1 cellular context compared by ENCODE assay signal in the genomic region with DNA sequence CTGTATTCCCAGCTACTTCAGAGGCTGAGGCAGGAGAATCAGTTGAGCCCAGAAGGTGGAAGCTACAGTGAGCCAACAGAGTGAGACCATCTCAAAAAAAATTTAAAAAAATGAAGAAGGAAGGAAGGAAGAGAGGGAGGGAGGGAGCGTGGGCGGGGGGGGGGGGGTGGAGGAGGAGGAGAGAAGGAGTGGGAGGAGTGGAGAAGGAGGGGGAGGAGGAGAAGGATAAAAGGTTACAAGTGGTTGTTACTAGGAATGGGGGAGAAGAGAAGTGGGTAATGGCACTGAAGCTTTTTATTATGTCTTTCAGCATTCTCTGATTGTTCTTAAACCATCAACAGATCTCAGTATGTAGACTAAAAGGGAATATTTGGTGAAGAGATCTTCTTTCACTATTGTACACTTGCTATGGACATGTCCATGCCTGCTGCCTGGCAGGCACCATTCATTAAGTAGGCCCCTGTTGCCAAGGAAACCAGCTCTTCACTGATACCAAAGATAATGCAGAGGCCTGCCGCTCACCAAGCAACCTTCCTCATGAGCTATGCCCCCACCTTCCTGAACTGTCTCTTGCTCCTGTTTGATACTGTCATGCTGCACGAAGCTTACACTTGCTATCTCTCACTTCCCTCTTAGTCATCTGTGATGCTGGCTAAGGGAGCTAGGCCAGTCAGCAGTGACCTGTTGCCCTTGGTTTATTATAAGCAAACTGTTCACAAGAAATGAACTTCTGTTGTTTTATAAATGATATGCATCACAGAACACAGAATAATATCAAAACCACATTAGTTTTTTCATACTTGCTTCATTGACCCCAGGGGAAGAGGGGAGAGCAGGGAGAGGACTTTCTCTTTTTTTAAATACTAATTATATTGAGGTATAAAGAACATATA.
TF ChIP-seq lines count a peak whose summit lies in the region.

No MANE protein-coding gene starts in this region.

TF ChIP-seq in SK-N-SH, 30 proteins besides CTCF, POLR2A, EP300 and RAD21:
- no peak for TF ChIP-seq POLR2AphosphoS5 (IDR thresholded peaks at IDR 0.05; ENCODE audit: low read depth, low read length)
- peak; percentile 38; the same call in 1 of the 2 replicates for TF ChIP-seq FOSL2 (IDR thresholded peaks at IDR 0.05; ENCODE audit: borderline replicate concordance, low read depth)
- TF ChIP-seq RCOR1 (IDR thresholded peaks at IDR 0.05; ENCODE audit: low read length): peak; percentile 57; the same call in 1 of the 2 replicates
- peak; percentile 91 for TF ChIP-seq GATA2 (CRISPR knock-in tag; IDR thresholded peaks at IDR 0.05)
- TF ChIP-seq EZH2phosphoT487 (IDR thresholded peaks at IDR 0.05; ENCODE audit: borderline replicate concordance, low read depth): no peak
- TF ChIP-seq, protein P1, sequence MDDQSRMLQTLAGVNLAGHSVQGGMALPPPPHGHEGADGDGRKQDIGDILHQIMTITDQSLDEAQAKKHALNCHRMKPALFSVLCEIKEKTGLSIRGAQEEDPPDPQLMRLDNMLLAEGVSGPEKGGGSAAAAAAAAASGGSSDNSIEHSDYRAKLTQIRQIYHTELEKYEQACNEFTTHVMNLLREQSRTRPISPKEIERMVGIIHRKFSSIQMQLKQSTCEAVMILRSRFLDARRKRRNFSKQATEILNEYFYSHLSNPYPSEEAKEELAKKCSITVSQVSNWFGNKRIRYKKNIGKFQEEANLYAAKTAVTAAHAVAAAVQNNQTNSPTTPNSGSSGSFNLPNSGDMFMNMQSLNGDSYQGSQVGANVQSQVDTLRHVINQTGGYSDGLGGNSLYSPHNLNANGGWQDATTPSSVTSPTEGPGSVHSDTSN (IDR thresholded peaks at IDR 0.05): peak; percentile 46; the same call in 1 of the 2 replicates
- TF ChIP-seq RXRA (IDR thresholded peaks at IDR 0.05; ENCODE audit: borderline replicate concordance, low read depth): no peak
- no peak for TF ChIP-seq JUND (IDR thresholded peaks at IDR 0.05)
- no peak for TF ChIP-seq GABPA (IDR thresholded peaks at IDR 0.05; ENCODE audit: low read depth)
- peak; percentile 88; the same call in 1 of the 2 replicates for TF ChIP-seq MXI1 (IDR thresholded peaks at IDR 0.05; ENCODE audit: low read depth, low read length)
- no peak for TF ChIP-seq MEF2A (IDR thresholded peaks at IDR 0.05; ENCODE audit: borderline replicate concordance, low read depth)
- TF ChIP-seq, protein P2, sequence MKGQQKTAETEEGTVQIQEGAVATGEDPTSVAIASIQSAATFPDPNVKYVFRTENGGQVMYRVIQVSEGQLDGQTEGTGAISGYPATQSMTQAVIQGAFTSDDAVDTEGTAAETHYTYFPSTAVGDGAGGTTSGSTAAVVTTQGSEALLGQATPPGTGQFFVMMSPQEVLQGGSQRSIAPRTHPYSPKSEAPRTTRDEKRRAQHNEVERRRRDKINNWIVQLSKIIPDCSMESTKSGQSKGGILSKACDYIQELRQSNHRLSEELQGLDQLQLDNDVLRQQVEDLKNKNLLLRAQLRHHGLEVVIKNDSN (IDR thresholded peaks at IDR 0.05; ENCODE audit: borderline replicate concordance, low read depth): no peak
- TF ChIP-seq ELF1 (IDR thresholded peaks at IDR 0.05): no peak
- TF ChIP-seq RFX5 (IDR thresholded peaks at IDR 0.05; ENCODE audit: low read length): peak; percentile 30; the same call in 1 of the 2 replicates
- peak; percentile 66 for TF ChIP-seq CHD2 (IDR thresholded peaks at IDR 0.05; ENCODE audit: low read length, partially characterized antibody)
- TF ChIP-seq, protein P3, sequence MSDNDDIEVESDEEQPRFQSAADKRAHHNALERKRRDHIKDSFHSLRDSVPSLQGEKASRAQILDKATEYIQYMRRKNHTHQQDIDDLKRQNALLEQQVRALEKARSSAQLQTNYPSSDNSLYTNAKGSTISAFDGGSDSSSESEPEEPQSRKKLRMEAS (IDR thresholded peaks at IDR 0.05; ENCODE audit: low read depth): peak; percentile 49; the same call in 1 of the 2 replicates
- TF ChIP-seq TCF12 (IDR thresholded peaks at IDR 0.05): peak; percentile 50; the same call in 1 of the 2 replicates
- TF ChIP-seq, protein P4, sequence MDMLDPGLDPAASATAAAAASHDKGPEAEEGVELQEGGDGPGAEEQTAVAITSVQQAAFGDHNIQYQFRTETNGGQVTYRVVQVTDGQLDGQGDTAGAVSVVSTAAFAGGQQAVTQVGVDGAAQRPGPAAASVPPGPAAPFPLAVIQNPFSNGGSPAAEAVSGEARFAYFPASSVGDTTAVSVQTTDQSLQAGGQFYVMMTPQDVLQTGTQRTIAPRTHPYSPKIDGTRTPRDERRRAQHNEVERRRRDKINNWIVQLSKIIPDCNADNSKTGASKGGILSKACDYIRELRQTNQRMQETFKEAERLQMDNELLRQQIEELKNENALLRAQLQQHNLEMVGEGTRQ (IDR thresholded peaks at IDR 0.05; ENCODE audit: borderline replicate concordance, low read depth, low read length): no peak
- TF ChIP-seq TAF1 (IDR thresholded peaks at IDR 0.05; ENCODE audit: borderline replicate concordance, low read depth, low read length): no peak
- TF ChIP-seq FOXM1 (IDR thresholded peaks at IDR 0.05; ENCODE audit: low read depth): no peak
- TF ChIP-seq SIN3A (IDR thresholded peaks at IDR 0.05; ENCODE audit: borderline replicate concordance, low read depth, low read length): no peak
- TF ChIP-seq, protein P5, sequence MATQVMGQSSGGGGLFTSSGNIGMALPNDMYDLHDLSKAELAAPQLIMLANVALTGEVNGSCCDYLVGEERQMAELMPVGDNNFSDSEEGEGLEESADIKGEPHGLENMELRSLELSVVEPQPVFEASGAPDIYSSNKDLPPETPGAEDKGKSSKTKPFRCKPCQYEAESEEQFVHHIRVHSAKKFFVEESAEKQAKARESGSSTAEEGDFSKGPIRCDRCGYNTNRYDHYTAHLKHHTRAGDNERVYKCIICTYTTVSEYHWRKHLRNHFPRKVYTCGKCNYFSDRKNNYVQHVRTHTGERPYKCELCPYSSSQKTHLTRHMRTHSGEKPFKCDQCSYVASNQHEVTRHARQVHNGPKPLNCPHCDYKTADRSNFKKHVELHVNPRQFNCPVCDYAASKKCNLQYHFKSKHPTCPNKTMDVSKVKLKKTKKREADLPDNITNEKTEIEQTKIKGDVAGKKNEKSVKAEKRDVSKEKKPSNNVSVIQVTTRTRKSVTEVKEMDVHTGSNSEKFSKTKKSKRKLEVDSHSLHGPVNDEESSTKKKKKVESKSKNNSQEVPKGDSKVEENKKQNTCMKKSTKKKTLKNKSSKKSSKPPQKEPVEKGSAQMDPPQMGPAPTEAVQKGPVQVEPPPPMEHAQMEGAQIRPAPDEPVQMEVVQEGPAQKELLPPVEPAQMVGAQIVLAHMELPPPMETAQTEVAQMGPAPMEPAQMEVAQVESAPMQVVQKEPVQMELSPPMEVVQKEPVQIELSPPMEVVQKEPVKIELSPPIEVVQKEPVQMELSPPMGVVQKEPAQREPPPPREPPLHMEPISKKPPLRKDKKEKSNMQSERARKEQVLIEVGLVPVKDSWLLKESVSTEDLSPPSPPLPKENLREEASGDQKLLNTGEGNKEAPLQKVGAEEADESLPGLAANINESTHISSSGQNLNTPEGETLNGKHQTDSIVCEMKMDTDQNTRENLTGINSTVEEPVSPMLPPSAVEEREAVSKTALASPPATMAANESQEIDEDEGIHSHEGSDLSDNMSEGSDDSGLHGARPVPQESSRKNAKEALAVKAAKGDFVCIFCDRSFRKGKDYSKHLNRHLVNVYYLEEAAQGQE (IDR thresholded peaks at IDR 0.05; ENCODE audit: low read depth, low read length): no peak
- TF ChIP-seq, protein P6, sequence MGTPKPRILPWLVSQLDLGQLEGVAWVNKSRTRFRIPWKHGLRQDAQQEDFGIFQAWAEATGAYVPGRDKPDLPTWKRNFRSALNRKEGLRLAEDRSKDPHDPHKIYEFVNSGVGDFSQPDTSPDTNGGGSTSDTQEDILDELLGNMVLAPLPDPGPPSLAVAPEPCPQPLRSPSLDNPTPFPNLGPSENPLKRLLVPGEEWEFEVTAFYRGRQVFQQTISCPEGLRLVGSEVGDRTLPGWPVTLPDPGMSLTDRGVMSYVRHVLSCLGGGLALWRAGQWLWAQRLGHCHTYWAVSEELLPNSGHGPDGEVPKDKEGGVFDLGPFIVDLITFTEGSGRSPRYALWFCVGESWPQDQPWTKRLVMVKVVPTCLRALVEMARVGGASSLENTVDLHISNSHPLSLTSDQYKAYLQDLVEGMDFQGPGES (IDR thresholded peaks at IDR 0.05; ENCODE audit: low read depth, low read length): no peak
- TF ChIP-seq, protein P7, sequence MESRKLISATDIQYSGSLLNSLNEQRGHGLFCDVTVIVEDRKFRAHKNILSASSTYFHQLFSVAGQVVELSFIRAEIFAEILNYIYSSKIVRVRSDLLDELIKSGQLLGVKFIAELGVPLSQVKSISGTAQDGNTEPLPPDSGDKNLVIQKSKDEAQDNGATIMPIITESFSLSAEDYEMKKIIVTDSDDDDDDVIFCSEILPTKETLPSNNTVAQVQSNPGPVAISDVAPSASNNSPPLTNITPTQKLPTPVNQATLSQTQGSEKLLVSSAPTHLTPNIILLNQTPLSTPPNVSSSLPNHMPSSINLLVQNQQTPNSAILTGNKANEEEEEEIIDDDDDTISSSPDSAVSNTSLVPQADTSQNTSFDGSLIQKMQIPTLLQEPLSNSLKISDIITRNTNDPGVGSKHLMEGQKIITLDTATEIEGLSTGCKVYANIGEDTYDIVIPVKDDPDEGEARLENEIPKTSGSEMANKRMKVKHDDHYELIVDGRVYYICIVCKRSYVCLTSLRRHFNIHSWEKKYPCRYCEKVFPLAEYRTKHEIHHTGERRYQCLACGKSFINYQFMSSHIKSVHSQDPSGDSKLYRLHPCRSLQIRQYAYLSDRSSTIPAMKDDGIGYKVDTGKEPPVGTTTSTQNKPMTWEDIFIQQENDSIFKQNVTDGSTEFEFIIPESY (IDR thresholded peaks at IDR 0.05; ENCODE audit: borderline replicate concordance, low read depth): no peak
- no peak for TF ChIP-seq TEAD4 (IDR thresholded peaks at IDR 0.05; ENCODE audit: borderline replicate concordance, insufficient read depth)
- no peak for TF ChIP-seq NFIC (IDR thresholded peaks at IDR 0.05; ENCODE audit: borderline replicate concordance)
- no peak; the same call in 1 of the 2 replicates for TF ChIP-seq SMC3 (IDR thresholded peaks at IDR 0.05; ENCODE audit: low read depth, low read length)
- TF ChIP-seq NRF1 (IDR thresholded peaks at IDR 0.05; ENCODE audit: low read depth, low read length): no peak
- no peak for TF ChIP-seq FOXJ3 (CRISPR knock-in tag; IDR thresholded peaks at IDR 0.05)
- TF ChIP-seq YY1 (IDR thresholded peaks at IDR 0.05; ENCODE audit: low read depth): no peak
